ENCODE assay signal across 15 cellular contexts in the genomic region with DNA sequence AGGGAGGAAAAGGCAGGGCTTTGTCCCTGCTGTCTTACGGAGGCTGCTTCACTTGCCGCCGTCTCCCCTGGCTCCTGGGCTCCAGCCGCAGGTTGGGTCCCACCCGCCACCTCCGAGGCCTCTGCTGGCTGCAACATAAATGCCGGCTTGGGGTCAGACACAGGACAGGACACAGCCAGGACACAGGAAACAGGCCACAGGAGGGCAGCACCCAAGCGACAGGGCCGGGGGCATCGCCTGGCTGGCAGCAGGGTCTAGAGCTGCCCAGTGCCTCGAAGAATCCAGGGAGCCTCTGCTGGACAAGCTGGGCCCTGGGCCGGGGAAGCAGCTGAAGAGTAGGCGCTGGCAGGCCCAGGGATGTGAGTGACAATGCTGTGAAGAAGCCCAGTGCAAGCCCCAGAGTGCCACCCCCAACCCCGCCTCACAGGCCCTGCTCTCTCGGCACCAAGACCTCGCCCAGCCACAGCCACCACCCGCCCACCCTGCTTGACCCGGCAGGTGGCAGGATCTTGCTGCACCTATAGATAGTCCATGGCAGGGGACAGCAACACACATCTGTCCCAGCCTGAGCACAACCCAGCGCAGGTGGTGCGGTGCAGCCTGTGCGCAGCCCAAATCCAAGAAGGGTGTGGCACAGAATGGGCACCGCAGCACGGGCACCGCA. TPM values are rescaled to one million over a fixed set of nuclear protein-coding genes. Genes with fewer than 3 reads are reported as not detected.
DNase-seq lines count a peak whose midpoint lies in the region; ATAC-seq, FAIRE-seq and TF ChIP-seq lines count a peak whose summit lies in the region.
"Had no signal": no experiment of that assay in that cellular context is flagged by ENCODE, and none has a peak within 500 bp of the region (broad histone marks: within the 10 kb centered on the region; RNA-seq: fewer than 3 reads in every experiment).

No MANE protein-coding gene starts in this region.

- H3K4me2 ChIP-seq in BLaER1 treated with 17β-estradiol and CSF1 and Interleukin-3, amounts not matched to agents 10 nM and 100 nM = peak overlapping the region; percentile 74 to 93 (median 84)
- no peak overlapping the region for H3K4me2 ChIP-seq in GM23248 (ENCODE audit: unreplicated experiment)
- no peak overlapping the region for H3K4me2 ChIP-seq in mammary epithelial cell (ENCODE audit: insufficient read depth, low read depth, low read length)
- H3K4me2 ChIP-seq: KMS-11, neural progenitor cell had no signal

- peak overlapping the region in 4 of 11 experiments; percentile 4 to 50 (median 12); a peak in 6 of 22 replicates for H3K9ac ChIP-seq in BLaER1 treated with 17β-estradiol and CSF1 and Interleukin-3, amounts not matched to agents 10 nM and 100 nM
- H3K9ac ChIP-seq in GM23248 (no peak overlapping the region), mammary epithelial cell (ENCODE audit: insufficient read depth, low read length) (no peak overlapping the region)
- H3K9ac ChIP-seq: KMS-11, neural progenitor cell had no signal

- no peaks in the 10 kb centered on the region for H3K9me2 ChIP-seq in GM23248 (ENCODE audit: insufficient read depth)

- H3K27me3 Mint-ChIP-seq in stimulated activated naive CD8-positive, alpha-beta T cell treated with anti-CD3 and anti-CD28 coated beads, Interleukin-15, amount 100 ng/mL, for 72 hours = no peaks in the 10 kb centered on the region

- H4K20me1 ChIP-seq in BLaER1 treated with 17β-estradiol and CSF1 and Interleukin-3, amounts not matched to agents 10 nM and 100 nM = peaks cover 0 to 66% (median 49%) of the 10 kb centered on the region in 11 experiments; a peak in 19 of 22 replicates
- H4K20me1 ChIP-seq in GM23248 (ENCODE audit: insufficient read depth) (no peaks in the 10 kb centered on the region), mammary epithelial cell (ENCODE audit: insufficient read depth, low read length) (no peaks in the 10 kb centered on the region)

- ATAC-seq in psoas muscle = peak; percentile 12 to 20 (median 18)
- ATAC-seq in stimulated activated naive CD8-positive, alpha-beta T cell treated with anti-CD3 and anti-CD28 coated beads, Interleukin-15, amount 100 ng/mL, for 72 hours = no peak

- no peak for DNase-seq in NB4 (ENCODE audit: low read depth)
- peak; percentile 72 for DNase-seq in cardiac septum (ENCODE audit: low spot score)
- peak; percentile 54 to 81 for DNase-seq in psoas muscle
- DNase-seq in RCC 7860 (ENCODE audit: low spot score) = no peak
- DNase-seq in stimulated activated naive CD8-positive, alpha-beta T cell treated with anti-CD3 and anti-CD28 coated beads, Interleukin-15, amount 100 ng/mL, for 72 hours = no peak
- DNase-seq in GM23248 = no peak
- DNase-seq in mammary epithelial cell = no peak
- DNase-seq: activated CD4-positive, CD25-positive, alpha-beta regulatory T cell; NCI-H187 treated with DMSO at 0.1 percent for 48 hours; NCI-H774 had no signal

- CTCF ChIA-PET in mammary epithelial cell (lab: Charles Lee; ENCODE audit: low non-redundant PET) = no interaction called here

- H3K27ac ChIP-seq in BLaER1 treated with 17β-estradiol and CSF1 and Interleukin-3, amounts not matched to agents 10 nM and 100 nM = peak overlapping the region in 2 of 11 experiments; percentile 48 to 54; a peak in 1 of 22 replicates
- H3K27ac ChIP-seq in psoas muscle = peak overlapping the region; percentile 75
- H3K27ac ChIP-seq in GM23248 = no peak overlapping the region
- no peak overlapping the region for H3K27ac ChIP-seq in mammary epithelial cell (ENCODE audit: insufficient read depth, low read depth, low read length)
- H3K27ac ChIP-seq: KMS-11, neural progenitor cell, SK-N-MC had no signal

- H3K27ac Mint-ChIP-seq in stimulated activated naive CD8-positive, alpha-beta T cell treated with anti-CD3 and anti-CD28 coated beads, Interleukin-15, amount 100 ng/mL, for 72 hours = peak overlapping the region in 1 of 2 donors; percentile 54
- H3K27ac Mint-ChIP-seq: activated T-helper 1 cell treated with anti-CD3 and anti-CD28 coated beads, Interleukin-12 subunit alpha, Interleukin-12 subunit beta, Interleukin-2, Interleukin-4 antibody, amounts not matched to agents 30 ng/mL and 10 ng/mL and 1 ng/mL, durations not matched to agents 14 hours and 24 hours and 36 hours; neural progenitor cell had no signal

- no peaks in the 10 kb centered on the region for H3K27me3 ChIP-seq in BLaER1 treated with 17β-estradiol and CSF1 and Interleukin-3, amounts not matched to agents 10 nM and 100 nM
- H3K27me3 ChIP-seq in psoas muscle (ENCODE audit: insufficient read depth in 3 of 3, low read length in 2 of 3) = no peaks in the 10 kb centered on the region
- H3K27me3 ChIP-seq in GM23248 (replicated peaks; ENCODE audit: insufficient read depth) = no peaks in the 10 kb centered on the region
- no peaks in the 10 kb centered on the region for H3K27me3 ChIP-seq in mammary epithelial cell (ENCODE audit: insufficient read depth, low read length)
- H3K27me3 ChIP-seq: neural progenitor cell had no signal

- H3K4me1 Mint-ChIP-seq in stimulated activated naive CD8-positive, alpha-beta T cell treated with anti-CD3 and anti-CD28 coated beads, Interleukin-15, amount 100 ng/mL, for 72 hours = peaks cover 27% of the 10 kb centered on the region

- dilution Hi-C loops in mammary epithelial cell (cut with HindIII; ENCODE audit: low sequenced_read_pairs) = no loop called here

- no peaks in the 10 kb centered on the region for H3F3A ChIP-seq in GM23248 (ENCODE audit: insufficient read depth)

- no peaks in the 10 kb centered on the region for H3K9me3 Mint-ChIP-seq in stimulated activated naive CD8-positive, alpha-beta T cell treated with anti-CD3 and anti-CD28 coated beads, Interleukin-15, amount 100 ng/mL, for 72 hours
- H3K9me3 Mint-ChIP-seq: activated T-helper 1 cell treated with anti-CD3 and anti-CD28 coated beads, Interleukin-12 subunit alpha, Interleukin-12 subunit beta, Interleukin-2, Interleukin-4 antibody, amounts not matched to agents 30 ng/mL and 10 ng/mL and 1 ng/mL, durations not matched to agents 14 hours and 24 hours and 36 hours; neural progenitor cell had no signal

- WGBS in psoas muscle, 3 donors = 31 to 63% (median 38%) methylated on average over 24 of the region's 24 CpGs
- 88 to 92% methylated on average over 20 to 23 of the region's 24 CpGs for WGBS in GM23248 (ENCODE audit: low coverage in 1 of 2, low lambda C conversion rate in 2 of 2, missing lambda C conversion rate in 2 of 2), 2 experiments
- 78% methylated on average over 16 of the region's 24 CpGs for WGBS in mammary epithelial cell (ENCODE audit: low coverage, missing lambda C conversion rate)

- TF ChIP-seq POLR2A in NB4 (IDR thresholded peaks at IDR 0.05; ENCODE audit: extremely low read depth, insufficient read length) = no peak

- no peak overlapping the region for H3K4me3 ChIP-seq in BLaER1 treated with 17β-estradiol and CSF1 and Interleukin-3, amounts not matched to agents 10 nM and 100 nM
- H3K4me3 ChIP-seq in NB4 (ENCODE audit: low read depth, low read length) (no peak overlapping the region), psoas muscle (no peak overlapping the region), GM23248 (no peak overlapping the region), mammary epithelial cell (replicated peaks in 1 of 3; ENCODE audit: insufficient read depth in 1 of 3, low read depth in 2 of 3, low read length in 3 of 3) (no peak overlapping the region)
- H3K4me3 ChIP-seq: neural progenitor cell, SK-N-MC had no signal

- H3K79me2 ChIP-seq in GM23248 (ENCODE audit: insufficient read depth) (no peaks in the 10 kb centered on the region), mammary epithelial cell (ENCODE audit: insufficient read depth, low read length) (no peaks in the 10 kb centered on the region)

- no TSS peak for BruUV-seq in mammary epithelial cell (replicated peaks; lab: Mats Ljungman, UMichigan)

- in situ Hi-C loops in GM23248 (cut with MboI) = no loop called here
- in situ Hi-C loops in mammary epithelial cell (cut with MboI; ENCODE audit: low sequenced_read_pairs in 2 of 2) = no loop called here

- H3K4me1 ChIP-seq in BLaER1 treated with 17β-estradiol and CSF1 and Interleukin-3, amounts not matched to agents 10 nM and 100 nM = peaks cover 26 to 65% (median 57%) of the 10 kb centered on the region in 10 experiments
- H3K4me1 ChIP-seq in psoas muscle (peaks cover 62% of the 10 kb centered on the region), GM23248 (ENCODE audit: insufficient read depth) (no peaks in the 10 kb centered on the region), mammary epithelial cell (ENCODE audit: insufficient read depth, low read length) (no peaks in the 10 kb centered on the region)
- H3K4me1 ChIP-seq: neural progenitor cell had no signal

- H3K4me3 Mint-ChIP-seq in stimulated activated naive CD8-positive, alpha-beta T cell treated with anti-CD3 and anti-CD28 coated beads, Interleukin-15, amount 100 ng/mL, for 72 hours = no peak overlapping the region
- H3K4me3 Mint-ChIP-seq: activated T-helper 1 cell treated with anti-CD3 and anti-CD28 coated beads, Interleukin-12 subunit alpha, Interleukin-12 subunit beta, Interleukin-2, Interleukin-4 antibody, amounts not matched to agents 30 ng/mL and 10 ng/mL and 1 ng/mL, durations not matched to agents 14 hours and 24 hours and 36 hours; neural progenitor cell had no signal

- H3K9me3 ChIP-seq in BLaER1 treated with 17β-estradiol and CSF1 and Interleukin-3, amounts not matched to agents 10 nM and 100 nM (replicated peaks in 1 of 11) = peaks cover 0 to 6% (median 0%) of the 10 kb centered on the region in 11 experiments; a peak in 2 of 22 replicates
- H3K9me3 ChIP-seq in psoas muscle (no peaks in the 10 kb centered on the region), GM23248 (ENCODE audit: low read depth) (no peaks in the 10 kb centered on the region), mammary epithelial cell (replicated peaks; ENCODE audit: insufficient read depth, low read length) (no peaks in the 10 kb centered on the region)

- H3K36me3 ChIP-seq in BLaER1 treated with 17β-estradiol and CSF1 and Interleukin-3, amounts not matched to agents 10 nM and 100 nM = peaks cover 13 to 70% (median 39%) of the 10 kb centered on the region in 11 experiments
- H3K36me3 ChIP-seq in psoas muscle (ENCODE audit: insufficient read depth in 1 of 2, low read depth in 1 of 2) (peaks cover 2 to 35% of the 10 kb centered on the region in 2 donors), GM23248 (ENCODE audit: low read depth) (no peaks in the 10 kb centered on the region), mammary epithelial cell (ENCODE audit: insufficient read depth, low read length) (no peaks in the 10 kb centered on the region)
- H3K36me3 ChIP-seq: neural progenitor cell had no signal

- TF ChIP-seq CTCF in NB4 (IDR thresholded peaks at IDR 0.05; ENCODE audit: low read depth, low read length) (peak; percentile 14), psoas muscle (IDR thresholded peaks at IDR 0.05) (no peak), mammary epithelial cell (conservative IDR thresholded peaks at IDR 0.05 in 1 of 2, IDR thresholded peaks at IDR 0.05 in 1 of 2; ENCODE audit: extremely low read depth in 1 of 2, insufficient read depth in 1 of 2, low read depth in 1 of 2, low read length in 2 of 2) (no peak)

- H2AFZ ChIP-seq in GM23248 = no peak overlapping the region
- no peak overlapping the region for H2AFZ ChIP-seq in mammary epithelial cell (ENCODE audit: low read depth, low read length)
- H2AFZ ChIP-seq: neural progenitor cell had no signal

- intact Hi-C loops in cardiac septum (cut with DNase I) (no loop called here), psoas muscle (cut with DNase I) (no loop called here), mammary epithelial cell (cut with micrococcal nuclease) (no loop called here)

- no peak for FAIRE-seq in RCC 7860 (lab: Jason Lieb, UNC)

RNA-seq across cellular contexts. Expression of a gene that starts 55.7 kb away (rescaled TPM):
- total RNA-seq in cardiac septum = 14.0 TPM
- 1,000 to 10,000 TPM; 1,036 to 1,643 (median 1,260) TPM for total RNA-seq in psoas muscle
- polyA plus RNA-seq in psoas muscle = 1,000 to 10,000 TPM in 2 of 3 donors, 100 to 1,000 TPM in 1; 615 to 1,667 (median 1,547) TPM
- 33.0 and 33.1 TPM in 2 replicates for total RNA-seq in GM23248 (2014; rRNA removed; shearing (Covaris generic))
- polyA plus RNA-seq in GM23248 (2016; fragmentation: Nextera tagmentation; extraction: Ambion mirVana) = 23.9 and 24.3 TPM in 2 replicates
- 1 to 10 TPM; 5.1 to 7.3 TPM for total RNA-seq in mammary epithelial cell
- 0.88 TPM for polyA plus RNA-seq in mammary epithelial cell
- polyA minus RNA-seq in mammary epithelial cell = not detected

Comparison
In these comparisons a context has a peak if more than half of its experiments do, and no peak if none do; other contexts are left out.
1. H3K4me2 ChIP-seq: peak in BLaER1 treated with 17β-estradiol and CSF1 and Interleukin-3, amounts not matched to agents 10 nM and 100 nM (11 of 11); none in GM23248 (single experiment) and mammary epithelial cell (single experiment).
2. DNase-seq: peak in cardiac septum (single experiment) and psoas muscle (2 of 2); none in NB4 (single experiment), RCC 7860 (single experiment), stimulated activated naive CD8-positive, alpha-beta T cell treated with anti-CD3 and anti-CD28 coated beads, Interleukin-15, amount 100 ng/mL, for 72 hours (0 of 2), GM23248 (single experiment) and mammary epithelial cell (single experiment).
3. RNA of a gene that starts 55.7 kb away (total RNA-seq): 1,036 to 1,643 TPM in psoas muscle; 33.0 to 33.1 TPM in GM23248, 14.0 TPM in cardiac septum (single experiment) and 5.1 to 7.3 TPM in mammary epithelial cell; every median in the first group is over 10 times any median in the second.